ENCODE assay signal across 17 cellular contexts in genomic region chr10:89074120-89074519, GRCh38.
DNase-seq lines count a peak whose midpoint lies in the region; ATAC-seq, FAIRE-seq and TF ChIP-seq lines count a peak whose summit lies in the region.
"Had no signal": no experiment of that assay in that cellular context is flagged by ENCODE, and none has a peak within 500 bp of the region (broad histone marks: within the 10 kb centered on the region; RNA-seq: fewer than 3 reads in every experiment).

No MANE protein-coding gene starts in this region.

- no peaks in the 10 kb centered on the region for H3K9me3 ChIP-seq in breast epithelium
- H3K9me3 ChIP-seq in right cardiac atrium (ENCODE audit: control insufficient read depth, low read length) = no peaks in the 10 kb centered on the region
- H3K9me3 ChIP-seq in subcutaneous abdominal adipose tissue (ENCODE audit: control insufficient read depth in 5 of 5, low read length in 5 of 5) = no peaks in the 10 kb centered on the region

- peak; percentile 69 for FAIRE-seq in H54 (lab: Jason Lieb, UNC)
- FAIRE-seq: urothelium cell line had no signal

- H3K4me1 ChIP-seq in breast epithelium (no peaks in the 10 kb centered on the region), right cardiac atrium (ENCODE audit: control insufficient read depth, insufficient read depth, low read length) (peaks cover 3% of the 10 kb centered on the region), subcutaneous abdominal adipose tissue (ENCODE audit: control insufficient read depth in 5 of 5, insufficient read depth in 5 of 5, low read length in 5 of 5) (peaks cover 3 to 16% (median 4%) of the 10 kb centered on the region in 5 donors)

- TF ChIP-seq POLR2A in H54 (IDR thresholded peaks at IDR 0.05; ENCODE audit: low read depth, low read length) = no peak
- no peak for TF ChIP-seq POLR2A in breast epithelium (IDR thresholded peaks at IDR 0.05)

- H3K27me3 Mint-ChIP-seq in nephron progenitor cell (ENCODE audit: low read depth, poor library complexity) = peaks cover 6% of the 10 kb centered on the region
- peaks cover 5% of the 10 kb centered on the region for H3K27me3 Mint-ChIP-seq in activated T-helper 17 cell treated with anti-CD3 and anti-CD28 coated beads, Interleukin-2, amount 50 U/mL, for 72 hours

- 31% methylated on average over 3 of the region's 3 CpGs for WGBS in right cardiac atrium

- no peak overlapping the region for H3K9ac ChIP-seq in subcutaneous abdominal adipose tissue (ENCODE audit: low read length in 5 of 5)

- ATAC-seq in right cardiac atrium (peak; percentile 80 to 84), GM18873 (IDR thresholded peaks at IDR 0.05; ENCODE audit: low FRiP score, unreplicated experiment) (no peak)
- ATAC-seq in activated T-helper 17 cell treated with anti-CD3 and anti-CD28 coated beads, Interleukin-2, amount 50 U/mL, for 72 hours (replicated peaks) = no peak

- DNase-seq in H54 (ENCODE audit: insufficient read length, low spot score) (no peak), breast epithelium (ENCODE audit: low spot score in 2 of 2) (peak in 1 of 2 donors; percentile 50), right cardiac atrium (peak; percentile 64 to 90 (median 77)), nephron progenitor cell (no peak), Kasumi-1 (lab: John Stamatoyannopoulos, UW) (no peak)
- DNase-seq: activated CD4-positive, alpha-beta T cell treated with anti-CD3 and anti-CD28 coated beads, Interleukin-2, amount 50 U/mL, for 48 hours; caudate nucleus; DMS53; KBM-7; NCI-H187; occipital lobe; SHP77 treated with DMSO at 0.1 percent for 48 hours had no signal

- no peak overlapping the region for H3K27ac Mint-ChIP-seq in nephron progenitor cell
- no peak overlapping the region for H3K27ac Mint-ChIP-seq in activated T-helper 17 cell treated with anti-CD3 and anti-CD28 coated beads, Interleukin-2, amount 50 U/mL, for 72 hours
- H3K27ac Mint-ChIP-seq: activated T-helper 2 cell treated with anti-CD3 and anti-CD28 coated beads, Interferon-gamma antibody, Interleukin-2, Interleukin-4, amounts not matched to agents 10 μg/mL and 5 μg/mL and 100 μg/mL, durations not matched to agents 14 hours and 24 hours and 36 hours had no signal

- H3K36me3 ChIP-seq in breast epithelium (no peaks in the 10 kb centered on the region), subcutaneous abdominal adipose tissue (ENCODE audit: control insufficient read depth in 5 of 5, insufficient read depth in 5 of 5, low read length in 5 of 5) (no peaks in the 10 kb centered on the region)

- H3K9me3 Mint-ChIP-seq in nephron progenitor cell = no peaks in the 10 kb centered on the region
- H3K9me3 Mint-ChIP-seq in activated T-helper 17 cell treated with anti-CD3 and anti-CD28 coated beads, Interleukin-2, amount 50 U/mL, for 72 hours = no peaks in the 10 kb centered on the region
- H3K9me3 Mint-ChIP-seq: activated T-helper 2 cell treated with anti-CD3 and anti-CD28 coated beads, Interferon-gamma antibody, Interleukin-2, Interleukin-4, amounts not matched to agents 10 μg/mL and 5 μg/mL and 100 μg/mL, durations not matched to agents 14 hours and 24 hours and 36 hours had no signal

- H3K36me3 Mint-ChIP-seq in nephron progenitor cell (ENCODE audit: low read depth) = no peaks in the 10 kb centered on the region
- no peaks in the 10 kb centered on the region for H3K36me3 Mint-ChIP-seq in activated T-helper 17 cell treated with anti-CD3 and anti-CD28 coated beads, Interleukin-2, amount 50 U/mL, for 72 hours (ENCODE audit: low read depth)

- H3K27ac ChIP-seq in breast epithelium (peak overlapping the region; percentile 14 to 46), right cardiac atrium (ENCODE audit: low read length) (peak overlapping the region; percentile 36), subcutaneous abdominal adipose tissue (ENCODE audit: low read depth, low read length) (peak overlapping the region; percentile 22)

- peaks cover 10% of the 10 kb centered on the region for H3K4me1 Mint-ChIP-seq in nephron progenitor cell
- H3K4me1 Mint-ChIP-seq in activated T-helper 17 cell treated with anti-CD3 and anti-CD28 coated beads, Interleukin-2, amount 50 U/mL, for 72 hours = peaks cover 14% of the 10 kb centered on the region

- intact Hi-C loops in breast epithelium (cut with DNase I; ENCODE audit: low total_unique reads) = no loop called here
- intact Hi-C loops in right cardiac atrium (cut with DNase I) = no loop called here

- no peak overlapping the region for H3K4me3 Mint-ChIP-seq in nephron progenitor cell
- H3K4me3 Mint-ChIP-seq in activated T-helper 17 cell treated with anti-CD3 and anti-CD28 coated beads, Interleukin-2, amount 50 U/mL, for 72 hours = no peak overlapping the region

- H3K27me3 ChIP-seq in breast epithelium = no peaks in the 10 kb centered on the region
- no peaks in the 10 kb centered on the region for H3K27me3 ChIP-seq in right cardiac atrium (ENCODE audit: control insufficient read depth, insufficient read depth)
- H3K27me3 ChIP-seq in subcutaneous abdominal adipose tissue (ENCODE audit: control insufficient read depth in 5 of 5, insufficient read depth in 4 of 5, low read length in 5 of 5) = no peaks in the 10 kb centered on the region

- TF ChIP-seq CTCF in breast epithelium (IDR thresholded peaks at IDR 0.05) = no peak
- no peak for TF ChIP-seq CTCF in nephron progenitor cell (IDR thresholded peaks at IDR 0.05)

- H3K4me3 ChIP-seq in breast epithelium = no peak overlapping the region
- H3K4me3 ChIP-seq in right cardiac atrium (ENCODE audit: low read length) = no peak overlapping the region
- peak overlapping the region in 1 of 5 donors; percentile 9 for H3K4me3 ChIP-seq in subcutaneous abdominal adipose tissue (ENCODE audit: low read depth in 1 of 5, low read length in 5 of 5)

Comparison
In these comparisons a context has a peak if more than half of its experiments do, and no peak if none do; other contexts are left out.
1. DNase-seq: peak in right cardiac atrium (3 of 3); none in H54 (single experiment), nephron progenitor cell (single experiment) and Kasumi-1 (0 of 2).
2. ATAC-seq: peak in right cardiac atrium (2 of 2); none in GM18873 (single experiment) and activated T-helper 17 cell treated with anti-CD3 and anti-CD28 coated beads, Interleukin-2, amount 50 U/mL, for 72 hours (single experiment).
3. Peak in every context shown above with its lines, with median percentiles within 50 percentile points of each other: H3K27ac ChIP-seq.